ENCODE assay signal across 17 cellular contexts in genomic region chr7:21128418-21128817, GRCh38.
DNase-seq lines count a peak whose midpoint lies in the region; ATAC-seq and TF ChIP-seq lines count a peak whose summit lies in the region.
"Had no signal": no experiment of that assay in that cellular context is flagged by ENCODE, and none has a peak within 500 bp of the region (broad histone marks: within the 10 kb centered on the region; RNA-seq: fewer than 3 reads in every experiment).

No MANE protein-coding gene starts in this region.

- CTCF ChIA-PET in HEK293T (lab: Yijun Ruan, JAX): no interaction called here

- POLR2A ChIA-PET in HEK293T (lab: Yijun Ruan, JAX): no interaction called here

- no peak overlapping the region for H3K27ac Mint-ChIP-seq in progenitor cell of endocrine pancreas
- H3K27ac Mint-ChIP-seq: activated naive CD8-positive, alpha-beta T cell treated with anti-CD3 and anti-CD28 coated beads, Interleukin-2, amount 10 ng/mL, durations not matched to agents 7 days and 5 days; naive thymus-derived CD4-positive, alpha-beta T cell; stimulated activated memory B cell treated with anti-CD40 and anti-IgM and Interleukin-4, amounts not matched to agents 10 μg/mL and 1 μg/mL and 100 μg/mL, for 72 hours; T-cell had no signal

- no peaks in the 10 kb centered on the region for H3K4me1 ChIP-seq in RWPE2 (ENCODE audit: insufficient read depth, poor library complexity, severe bottlenecking)
- H3K4me1 ChIP-seq: left lung, upper lobe of right lung had no signal

- no peak for DNase-seq in HEK293T (ENCODE audit: extremely low spot score)
- DNase-seq in NCI-H2081 (lab: John Stamatoyannopoulos, UW): peak; percentile 96 to 100
- DNase-seq in RWPE2 (ENCODE audit: low spot score): no peak
- peak; percentile 52 for DNase-seq in left kidney (ENCODE audit: low read depth, low spot score)
- no peak for DNase-seq in progenitor cell of endocrine pancreas (ENCODE audit: low spot score, unreplicated experiment)
- no peak for DNase-seq in WERI-Rb-1
- DNase-seq: activated naive CD8-positive, alpha-beta T cell treated with anti-CD3 and anti-CD28 coated beads, Interleukin-2, amount 10 ng/mL, durations not matched to agents 7 days and 5 days; left lung; naive thymus-derived CD4-positive, alpha-beta T cell; NCI-H187 treated with DMSO at 0.1 percent for 48 hours; stimulated activated CD4-positive, alpha-beta T cell treated with anti-CD3 and anti-CD28 coated beads, Interleukin-4, amount 100 ng/mL, for 4 hours; T-cell; upper lobe of right lung had no signal

- H3K27me3 ChIP-seq in RWPE2 (ENCODE audit: insufficient read depth, poor library complexity, severe bottlenecking): no peaks in the 10 kb centered on the region
- H3K27me3 ChIP-seq in WERI-Rb-1 (ENCODE audit: insufficient read depth, low read depth, severe bottlenecking): peaks cover 21% of the 10 kb centered on the region
- H3K27me3 ChIP-seq: upper lobe of right lung had no signal

- H3K9me3 ChIP-seq in RWPE2 (ENCODE audit: severe bottlenecking): no peaks in the 10 kb centered on the region
- H3K9me3 ChIP-seq in WERI-Rb-1 (ENCODE audit: severe bottlenecking): no peaks in the 10 kb centered on the region
- H3K9me3 ChIP-seq: left lung, upper lobe of right lung had no signal

- peaks cover 9% of the 10 kb centered on the region for H3K27me3 Mint-ChIP-seq in progenitor cell of endocrine pancreas

- H3K36me3 ChIP-seq in RWPE2 (ENCODE audit: low read depth) (no peaks in the 10 kb centered on the region), WERI-Rb-1 (no peaks in the 10 kb centered on the region)
- H3K36me3 ChIP-seq: left lung, upper lobe of right lung had no signal

- H3K9me3 Mint-ChIP-seq in progenitor cell of endocrine pancreas (ENCODE audit: low read depth): no peaks in the 10 kb centered on the region

- ATAC-seq in RWPE2 (ENCODE audit: low read depth) (peak; percentile 80), GM21825 (IDR thresholded peaks at IDR 0.05; ENCODE audit: unreplicated experiment) (no peak)
- ATAC-seq: activated CD4-positive, CD25-positive, alpha-beta regulatory T cell treated with anti-CD3 and anti-CD28 coated beads, Interleukin-2, amount 50 U/mL, for 24 hours; left lung; naive thymus-derived CD4-positive, alpha-beta T cell; sciatic nerve; stimulated activated memory B cell treated with anti-CD40 and anti-IgM and Interleukin-4, amounts not matched to agents 10 μg/mL and 1 μg/mL and 100 μg/mL, for 72 hours; T-cell; upper lobe of right lung had no signal

- H3K4me3 ChIP-seq in RWPE2 (ENCODE audit: severe bottlenecking): no peak overlapping the region
- no peak overlapping the region for H3K4me3 ChIP-seq in WERI-Rb-1 (ENCODE audit: low read depth, low read length)
- H3K4me3 ChIP-seq: left lung, upper lobe of right lung had no signal

- H3K4me1 Mint-ChIP-seq in progenitor cell of endocrine pancreas (ENCODE audit: low read depth): peaks cover 3% of the 10 kb centered on the region
- H3K4me1 Mint-ChIP-seq: activated naive CD8-positive, alpha-beta T cell treated with anti-CD3 and anti-CD28 coated beads, Interleukin-2, amount 10 ng/mL, durations not matched to agents 7 days and 5 days; stimulated activated memory B cell treated with anti-CD40 and anti-IgM and Interleukin-4, amounts not matched to agents 10 μg/mL and 1 μg/mL and 100 μg/mL, for 72 hours; T-cell had no signal

- TF ChIP-seq CTCF in RWPE2 (IDR thresholded peaks at IDR 0.05; ENCODE audit: poor library complexity, severe bottlenecking): no peak
- no peak for TF ChIP-seq CTCF in progenitor cell of endocrine pancreas (IDR thresholded peaks at IDR 0.05; ENCODE audit: unreplicated experiment)
- no peak for TF ChIP-seq CTCF in WERI-Rb-1 (IDR thresholded peaks at IDR 0.05; ENCODE audit: low read depth, low read length)

- no peak overlapping the region for H3K27ac ChIP-seq in RWPE2 (ENCODE audit: poor library complexity, severe bottlenecking)
- H3K27ac ChIP-seq in WERI-Rb-1: no peak overlapping the region
- H3K27ac ChIP-seq: left lung, upper lobe of right lung had no signal

- no peaks in the 10 kb centered on the region for H3K36me3 Mint-ChIP-seq in progenitor cell of endocrine pancreas (ENCODE audit: insufficient read depth)
- H3K36me3 Mint-ChIP-seq: activated naive CD8-positive, alpha-beta T cell treated with anti-CD3 and anti-CD28 coated beads, Interleukin-2, amount 10 ng/mL, durations not matched to agents 7 days and 5 days; naive thymus-derived CD4-positive, alpha-beta T cell; stimulated activated memory B cell treated with anti-CD40 and anti-IgM and Interleukin-4, amounts not matched to agents 10 μg/mL and 1 μg/mL and 100 μg/mL, for 72 hours; T-cell had no signal

- H3K4me3 Mint-ChIP-seq in progenitor cell of endocrine pancreas (ENCODE audit: low read depth): no peak overlapping the region
- H3K4me3 Mint-ChIP-seq: activated naive CD8-positive, alpha-beta T cell treated with anti-CD3 and anti-CD28 coated beads, Interleukin-2, amount 10 ng/mL, durations not matched to agents 7 days and 5 days; naive thymus-derived CD4-positive, alpha-beta T cell; stimulated activated memory B cell treated with anti-CD40 and anti-IgM and Interleukin-4, amounts not matched to agents 10 μg/mL and 1 μg/mL and 100 μg/mL, for 72 hours; T-cell had no signal

TF ChIP-seq in HEK293T, 16 proteins besides CTCF, POLR2A, EP300 and RAD21:
- TF ChIP-seq ZNF384 (IDR thresholded peaks at IDR 0.05) (no peak), LEF1 (IDR thresholded peaks at IDR 0.05; ENCODE audit: borderline replicate concordance) (no peak), FOXA1 (IDR thresholded peaks at IDR 0.05) (no peak), CTBP1 (IDR thresholded peaks at IDR 0.05; ENCODE audit: borderline replicate concordance) (no peak), SP1 (IDR thresholded peaks at IDR 0.05) (no peak)
- TF ChIP-seq, protein P1, sequence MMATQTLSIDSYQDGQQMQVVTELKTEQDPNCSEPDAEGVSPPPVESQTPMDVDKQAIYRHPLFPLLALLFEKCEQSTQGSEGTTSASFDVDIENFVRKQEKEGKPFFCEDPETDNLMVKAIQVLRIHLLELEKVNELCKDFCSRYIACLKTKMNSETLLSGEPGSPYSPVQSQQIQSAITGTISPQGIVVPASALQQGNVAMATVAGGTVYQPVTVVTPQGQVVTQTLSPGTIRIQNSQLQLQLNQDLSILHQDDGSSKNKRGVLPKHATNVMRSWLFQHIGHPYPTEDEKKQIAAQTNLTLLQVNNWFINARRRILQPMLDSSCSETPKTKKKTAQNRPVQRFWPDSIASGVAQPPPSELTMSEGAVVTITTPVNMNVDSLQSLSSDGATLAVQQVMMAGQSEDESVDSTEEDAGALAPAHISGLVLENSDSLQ (IDR thresholded peaks at IDR 0.05): peak; percentile 53

Comparison
In these comparisons a context has a peak if more than half of its experiments do, and no peak if none do; other contexts are left out.
1. DNase-seq: peak in NCI-H2081 (2 of 2) and left kidney (single experiment); none in HEK293T (single experiment), RWPE2 (single experiment), progenitor cell of endocrine pancreas (single experiment) and WERI-Rb-1 (single experiment).